11 cellular contexts compared by ENCODE assay signal in the genomic region with DNA sequence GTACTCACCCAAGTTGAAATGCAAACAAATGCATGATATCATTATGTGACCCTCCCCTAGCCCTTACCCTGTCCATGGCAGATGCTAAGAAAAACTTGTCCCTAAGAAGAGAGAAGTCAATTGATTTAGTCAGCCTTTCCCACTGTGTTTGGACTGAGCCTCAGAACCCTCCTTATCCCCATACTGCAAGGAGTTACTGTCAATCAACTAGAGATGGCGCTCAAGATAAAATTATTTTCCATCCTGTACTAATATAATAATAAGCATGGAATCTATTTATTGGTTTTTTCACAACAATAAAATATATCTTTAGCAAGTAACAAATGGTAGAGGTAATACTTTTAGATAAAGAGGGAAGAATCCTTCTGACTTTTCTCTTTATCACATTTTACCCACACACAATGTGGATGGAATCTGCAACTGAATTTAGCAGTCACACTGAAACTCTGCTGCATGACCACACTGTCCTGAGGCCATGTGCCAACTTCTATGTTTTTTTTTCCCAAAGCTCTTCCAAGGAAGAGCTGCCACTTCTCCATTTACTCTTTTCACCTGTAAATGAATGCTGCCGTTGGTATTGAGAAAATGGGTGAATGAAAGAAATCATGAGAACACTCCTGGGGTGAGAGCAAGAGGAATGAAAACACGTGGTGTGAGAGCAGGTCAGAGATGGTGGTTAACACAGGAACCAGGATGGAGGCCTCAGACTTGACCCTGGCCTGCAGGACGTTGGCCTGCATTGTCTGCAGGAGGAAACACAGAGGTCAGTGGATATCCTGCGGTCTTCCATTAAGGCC. TPM values are rescaled to one million over a fixed set of nuclear protein-coding genes. Genes with fewer than 3 reads are reported as not detected.
DNase-seq lines count a peak whose midpoint lies in the region; ATAC-seq and TF ChIP-seq lines count a peak whose summit lies in the region.
"Had no signal": no experiment of that assay in that cellular context is flagged by ENCODE, and none has a peak within 500 bp of the region (broad histone marks: within the 10 kb centered on the region; RNA-seq: fewer than 3 reads in every experiment).

No MANE protein-coding gene starts in this region.

- TF ChIP-seq CTCF in H9 (conservative IDR thresholded peaks at IDR 0.05), result no peak; the same call in 2 of the 3 replicates
- TF ChIP-seq CTCF in GM13976 (IDR thresholded peaks at IDR 0.05; ENCODE audit: borderline replicate concordance, control extremely low read depth, extremely low read depth, insufficient read depth, missing control alignments), result no peak
- no peak for TF ChIP-seq CTCF in CD14-positive monocyte (IDR thresholded peaks at IDR 0.05)

- no peak overlapping the region for H3K4ac ChIP-seq in H9 (ENCODE audit: low read depth, low read length)

- H2BK5ac ChIP-seq in H9 (ENCODE audit: insufficient read length, low read length), result no peak overlapping the region

- H3K27ac ChIP-seq in BLaER1, result peak overlapping the region; percentile 92
- no peak overlapping the region for H3K27ac ChIP-seq in H9 (ENCODE audit: insufficient read length, low read depth, low read length)

- no peak overlapping the region for H2AK5ac ChIP-seq in H9 (ENCODE audit: insufficient read length, low read length)

- DNase-seq in H9 (no peak), naive B cell (no peak), cortex of kidney (lab: John Stamatoyannopoulos, UW) (no peak), GM13976 (ENCODE audit: low spot score) (no peak), anterior cingulate cortex (lab: John Stamatoyannopoulos, UW) (no peak), CD14-positive monocyte (ENCODE audit: low spot score) (no peak)
- DNase-seq in activated naive CD8-positive, alpha-beta T cell treated with anti-CD3 and anti-CD28 coated beads for 36 hours, result no peak
- DNase-seq: H7, T-helper 9 cell had no signal

- H3K27ac Mint-ChIP-seq in H9 (peak overlapping the region in 1 of 3 experiments; percentile 92; a peak in 2 of 7 replicates), naive B cell (peak overlapping the region; percentile 59 to 97 (median 92)), CD14-positive monocyte (no peak overlapping the region)
- H3K27ac Mint-ChIP-seq in activated naive CD8-positive, alpha-beta T cell treated with anti-CD3 and anti-CD28 coated beads for 36 hours, result peak overlapping the region; percentile 91
- H3K27ac Mint-ChIP-seq: dendritic cell treated with granulocyte-macrophage colony-stimulating factor and Interleukin-4, amounts not matched to agents 40 ng/mL and 50 ng/mL, for 4 days had no signal

- H3K27me3 ChIP-seq in BLaER1 (no peaks in the 10 kb centered on the region), H9 (ENCODE audit: insufficient read depth, low read length) (no peaks in the 10 kb centered on the region)

- H3K9ac ChIP-seq in BLaER1 (peak overlapping the region; percentile 69), H9 (ENCODE audit: extremely low read depth, insufficient read length, low read length) (no peak overlapping the region)

- H3K4me1 Mint-ChIP-seq in H9 (peaks cover 18 to 23% of the 10 kb centered on the region in 2 experiments), naive B cell (peaks cover 52 to 93% (median 84%) of the 10 kb centered on the region in 3 donors), CD14-positive monocyte (peaks cover 44% of the 10 kb centered on the region)
- peaks cover 98% of the 10 kb centered on the region for H3K4me1 Mint-ChIP-seq in activated naive CD8-positive, alpha-beta T cell treated with anti-CD3 and anti-CD28 coated beads for 36 hours

- no peak overlapping the region for H4K5ac ChIP-seq in H9 (ENCODE audit: insufficient read length, low read depth, low read length)

- peak overlapping the region; percentile 59 for H2AFZ ChIP-seq in H9 (ENCODE audit: low read length)

- no peak for ATAC-seq in naive B cell (ENCODE audit: low read depth in 2 of 2)

- no peaks in the 10 kb centered on the region for H3K79me2 ChIP-seq in H9 (ENCODE audit: insufficient read depth, low read length)

- peaks cover 85% of the 10 kb centered on the region for H3K4me1 ChIP-seq in BLaER1
- H3K4me1 ChIP-seq in H9 (ENCODE audit: insufficient read depth, low read length), result peaks cover 11% of the 10 kb centered on the region; the same call in 1 of the 2 replicates

- H3K9me3 Mint-ChIP-seq in H9, result no peaks in the 10 kb centered on the region
- H3K9me3 Mint-ChIP-seq in activated naive CD8-positive, alpha-beta T cell treated with anti-CD3 and anti-CD28 coated beads for 36 hours, result no peaks in the 10 kb centered on the region
- peaks cover 0 to 1% (median 0%) of the 10 kb centered on the region in 7 donors for H3K9me3 Mint-ChIP-seq in naive B cell
- peaks cover 0 to 3% (median 0%) of the 10 kb centered on the region in 7 donors for H3K9me3 Mint-ChIP-seq in CD14-positive monocyte
- H3K9me3 Mint-ChIP-seq: dendritic cell treated with granulocyte-macrophage colony-stimulating factor and Interleukin-4, amounts not matched to agents 40 ng/mL and 50 ng/mL, for 4 days had no signal

- H3K4me3 Mint-ChIP-seq in H9, result no peak overlapping the region; a peak in 1 of 5 replicates
- peak overlapping the region; percentile 46 for H3K4me3 Mint-ChIP-seq in activated naive CD8-positive, alpha-beta T cell treated with anti-CD3 and anti-CD28 coated beads for 36 hours
- H3K4me3 Mint-ChIP-seq in naive B cell, result peak overlapping the region in 6 of 8 donors; percentile 30 to 84 (median 74)
- no peak overlapping the region for H3K4me3 Mint-ChIP-seq in CD14-positive monocyte
- H3K4me3 Mint-ChIP-seq: dendritic cell treated with granulocyte-macrophage colony-stimulating factor and Interleukin-4, amounts not matched to agents 40 ng/mL and 50 ng/mL, for 4 days had no signal

- H2BK12ac ChIP-seq in H9 (ENCODE audit: insufficient read length, low read depth, low read length), result no peak overlapping the region

- H4K8ac ChIP-seq in H9 (replicated peaks; ENCODE audit: insufficient read length, low read depth, low read length), result no peak overlapping the region

- no peaks in the 10 kb centered on the region for H3K23me2 ChIP-seq in H9 (ENCODE audit: insufficient read length, low read depth, low read length, poor library complexity, severe bottlenecking)

- no peaks in the 10 kb centered on the region for H3K79me1 ChIP-seq in H9 (ENCODE audit: insufficient read depth, low read depth, low read length, poor library complexity, severe bottlenecking)

- H3K27me3 Mint-ChIP-seq in H9 (ENCODE audit: low read depth) (peaks cover 1% of the 10 kb centered on the region; the same call in 1 of the 2 replicates), naive B cell (no peaks in the 10 kb centered on the region), CD14-positive monocyte (ENCODE audit: low read depth in 3 of 3) (peaks cover 13 to 28% (median 21%) of the 10 kb centered on the region in 3 donors)
- H3K27me3 Mint-ChIP-seq in activated naive CD8-positive, alpha-beta T cell treated with anti-CD3 and anti-CD28 coated beads for 36 hours, result no peaks in the 10 kb centered on the region

- no peak overlapping the region for H2BK20ac ChIP-seq in H9 (ENCODE audit: low read depth, low read length, poor library complexity, severe bottlenecking)

- H3K9me3 ChIP-seq in BLaER1 (no peaks in the 10 kb centered on the region), H9 (ENCODE audit: control insufficient read depth, low read depth, low read length) (no peaks in the 10 kb centered on the region)

- H3K4me2 ChIP-seq in BLaER1 (peak overlapping the region; percentile 75), H9 (ENCODE audit: insufficient read depth, insufficient read length, low read length) (no peak overlapping the region)

- intact Hi-C loops in CD14-positive monocyte (cut with micrococcal nuclease), result no loop called here

- no peak overlapping the region for H3K14ac ChIP-seq in H9 (ENCODE audit: insufficient read depth, low read length)

- no peak overlapping the region for H3T11ph ChIP-seq in H9 (ENCODE audit: low read length)

- no peak overlapping the region for H3K4me3 ChIP-seq in BLaER1

- H3K56ac ChIP-seq in H9 (ENCODE audit: insufficient read length, low read depth, low read length), result no peak overlapping the region

- no peak overlapping the region for H3K23ac ChIP-seq in H9 (ENCODE audit: insufficient read length, low read depth, low read length)

- H4K20me1 ChIP-seq in BLaER1 (no peaks in the 10 kb centered on the region), H9 (ENCODE audit: control insufficient read depth, insufficient read depth, insufficient read length) (no peaks in the 10 kb centered on the region)

- H2BK15ac ChIP-seq in H9 (ENCODE audit: low read depth, low read length), result no peak overlapping the region

- H3K36me3 Mint-ChIP-seq in H9 (ENCODE audit: insufficient read depth in 1 of 3, low read depth in 3 of 3) (no peaks in the 10 kb centered on the region), naive B cell (no peaks in the 10 kb centered on the region), CD14-positive monocyte (no peaks in the 10 kb centered on the region)
- peaks cover 10% of the 10 kb centered on the region for H3K36me3 Mint-ChIP-seq in activated naive CD8-positive, alpha-beta T cell treated with anti-CD3 and anti-CD28 coated beads for 36 hours

- WGBS in H9 (ENCODE audit: extremely low coverage, insufficient read length, low lambda C conversion rate), result no CpG with 5 or more reads among the region's 5 CpGs

- in situ Hi-C loops in GM13976 (cut with MboI; ENCODE audit: low sequenced_read_pairs, unreplicated experiment), result no loop called here

- H2BK120ac ChIP-seq in H9 (ENCODE audit: low read depth, low read length, poor library complexity, severe bottlenecking), result no peak overlapping the region

- no peaks in the 10 kb centered on the region for H3K36me3 ChIP-seq in BLaER1

- H3K18ac ChIP-seq in H9 (ENCODE audit: insufficient read length, low read depth, low read length), result no peak overlapping the region

- no peak overlapping the region for H4K91ac ChIP-seq in H9 (ENCODE audit: insufficient read length, low read depth, low read length)

RNA-seq across cellular contexts. Expression of a gene that starts 10.5 kb away (rescaled TPM):
- total RNA-seq in H9 (2021), result 0.33 and 0.52 TPM in 2 replicates
- total RNA-seq in activated naive CD8-positive, alpha-beta T cell treated with anti-CD3 and anti-CD28 coated beads for 36 hours, result 1 to 10 TPM; 8.4 to 9.9 TPM
- polyA plus RNA-seq in naive B cell (ENCODE audit: low read depth in 6 of 6) (100 to 1,000 TPM in 5 of 6 donors, 10 to 100 TPM in 1; 97.8 to 211 (median 131) TPM), CD14-positive monocyte (under 1 TPM; 0.14 to 0.18 TPM)

Comparison
In these comparisons a context has a peak if more than half of its experiments do, and no peak if none do; other contexts are left out.
1. H3K27ac Mint-ChIP-seq: peak in activated naive CD8-positive, alpha-beta T cell treated with anti-CD3 and anti-CD28 coated beads for 36 hours (single experiment) and naive B cell (6 of 6); none in CD14-positive monocyte (0 of 7).
2. H3K4me3 Mint-ChIP-seq: peak in activated naive CD8-positive, alpha-beta T cell treated with anti-CD3 and anti-CD28 coated beads for 36 hours (single experiment) and naive B cell (6 of 8); none in H9 (0 of 2) and CD14-positive monocyte (0 of 2).